Comparison of ENCODE assay signal across 9 cellular contexts in genomic region chr12:71838661-71839060, GRCh38. TPM values are rescaled to one million over a fixed set of nuclear protein-coding genes. Genes with fewer than 3 reads are reported as not detected.
DNase-seq lines count a peak whose midpoint lies in the region; ATAC-seq and TF ChIP-seq lines count a peak whose summit lies in the region.
"Had no signal": no experiment of that assay in that cellular context is flagged by ENCODE, and none has a peak within 500 bp of the region (broad histone marks: within the 10 kb centered on the region; RNA-seq: fewer than 3 reads in every experiment).

No MANE protein-coding gene starts in this region.

- peak overlapping the region; percentile 94 for H3K27ac Mint-ChIP-seq in activated CD4-positive, alpha-beta T cell treated with anti-CD3 and anti-CD28 coated beads, Interleukin-2, amount 10 ng/mL, durations not matched to agents 24 days and 14 days
- H3K27ac Mint-ChIP-seq in activated naive CD8-positive, alpha-beta T cell treated with anti-CD3 and anti-CD28 coated beads, Interleukin-2, amount 10 ng/mL, durations not matched to agents 7 days and 5 days = peak overlapping the region; percentile 94

- ATAC-seq in activated naive CD8-positive, alpha-beta T cell treated with anti-CD3 and anti-CD28 coated beads, Interleukin-2, amount 10 ng/mL, durations not matched to agents 7 days and 5 days (ENCODE audit: low read depth) = no peak
- ATAC-seq in left lung (no peak), HG03045 (IDR thresholded peaks at IDR 0.05; ENCODE audit: unreplicated experiment) (no peak), GM18498 (IDR thresholded peaks at IDR 0.05; ENCODE audit: unreplicated experiment) (no peak)

- no peak for TF ChIP-seq CTCF in left lung (IDR thresholded peaks at IDR 0.05)

- POLR2A ChIA-PET in activated naive CD8-positive, alpha-beta T cell treated with anti-CD3 and anti-CD28 coated beads, Interleukin-2, amount 10 ng/mL, durations not matched to agents 7 days and 5 days (lab: Charles Lee) = interaction anchor here (1.1 to 2.4 kb wide), 4 partner anchors 40 to 176 kb away, joined by 3 to 8 read pairs (median 4); partner anchors contain the start of genes RAB21 and THAP2

- peaks cover 2% of the 10 kb centered on the region for H3K27me3 Mint-ChIP-seq in activated CD4-positive, alpha-beta T cell treated with anti-CD3 and anti-CD28 coated beads, Interleukin-2, amount 10 ng/mL, durations not matched to agents 24 days and 14 days
- no peaks in the 10 kb centered on the region for H3K27me3 Mint-ChIP-seq in activated naive CD8-positive, alpha-beta T cell treated with anti-CD3 and anti-CD28 coated beads, Interleukin-2, amount 10 ng/mL, durations not matched to agents 7 days and 5 days

- H3K4me3 ChIP-seq in left lung = peak overlapping the region; percentile 51 to 84

- H3K27me3 ChIP-seq in left lung = no peaks in the 10 kb centered on the region

- H3K36me3 ChIP-seq in left lung = no peaks in the 10 kb centered on the region

- H3K36me3 Mint-ChIP-seq in activated CD4-positive, alpha-beta T cell treated with anti-CD3 and anti-CD28 coated beads, Interleukin-2, amount 10 ng/mL, durations not matched to agents 24 days and 14 days (ENCODE audit: low read depth) = peaks cover 11% of the 10 kb centered on the region
- peaks cover 3% of the 10 kb centered on the region for H3K36me3 Mint-ChIP-seq in activated naive CD8-positive, alpha-beta T cell treated with anti-CD3 and anti-CD28 coated beads, Interleukin-2, amount 10 ng/mL, durations not matched to agents 7 days and 5 days

- intact Hi-C loops in activated CD4-positive, alpha-beta T cell treated with anti-CD3 and anti-CD28 coated beads, Interleukin-2, amount 10 ng/mL, durations not matched to agents 24 days and 14 days (cut with micrococcal nuclease) = loop anchor here (1.0 to 2.0 kb wide), 4 partner anchors 83 to 175 kb away; partner anchors contain the start of genes TMEM19, TPH2 and ZFC3H1
- intact Hi-C loops in left lung (cut with DNase I) = no loop called here

- no peaks in the 10 kb centered on the region for H3K9me3 ChIP-seq in left lung

- peaks cover 34% of the 10 kb centered on the region for H3K4me1 Mint-ChIP-seq in activated CD4-positive, alpha-beta T cell treated with anti-CD3 and anti-CD28 coated beads, Interleukin-2, amount 10 ng/mL, durations not matched to agents 24 days and 14 days
- H3K4me1 Mint-ChIP-seq in activated naive CD8-positive, alpha-beta T cell treated with anti-CD3 and anti-CD28 coated beads, Interleukin-2, amount 10 ng/mL, durations not matched to agents 7 days and 5 days = peaks cover 16% of the 10 kb centered on the region

- H3K9me3 Mint-ChIP-seq in activated CD4-positive, alpha-beta T cell treated with anti-CD3 and anti-CD28 coated beads, Interleukin-2, amount 10 ng/mL, durations not matched to agents 24 days and 14 days = no peaks in the 10 kb centered on the region
- H3K9me3 Mint-ChIP-seq in activated naive CD8-positive, alpha-beta T cell treated with anti-CD3 and anti-CD28 coated beads, Interleukin-2, amount 10 ng/mL, durations not matched to agents 7 days and 5 days = no peaks in the 10 kb centered on the region

- peak overlapping the region; percentile 98 for H3K4me3 Mint-ChIP-seq in activated CD4-positive, alpha-beta T cell treated with anti-CD3 and anti-CD28 coated beads, Interleukin-2, amount 10 ng/mL, durations not matched to agents 24 days and 14 days
- peak overlapping the region; percentile 88 for H3K4me3 Mint-ChIP-seq in activated naive CD8-positive, alpha-beta T cell treated with anti-CD3 and anti-CD28 coated beads, Interleukin-2, amount 10 ng/mL, durations not matched to agents 7 days and 5 days

- no peak for DNase-seq in activated CD4-positive, alpha-beta T cell treated with anti-CD3 and anti-CD28 coated beads, Interleukin-2, amount 10 ng/mL, durations not matched to agents 24 days and 14 days
- DNase-seq in activated CD4-positive, alpha-beta T cell treated with anti-CD3 and anti-CD28 coated beads, Interleukin-2, amount 50 U/mL, for 4 hours = no peak
- no peak for DNase-seq in activated naive CD8-positive, alpha-beta T cell treated with anti-CD3 and anti-CD28 coated beads, Interleukin-2, amount 10 ng/mL, durations not matched to agents 7 days and 5 days
- DNase-seq in left lung (no peak), MV-4-11 (lab: John Stamatoyannopoulos, UW) (no peak)
- DNase-seq: left colon had no signal

- H3K27ac ChIP-seq in left lung (peak overlapping the region; percentile 95 to 97), temporal lobe (ENCODE audit: low read depth, low read length) (peak overlapping the region; percentile 89)

- peaks cover 7 to 32% of the 10 kb centered on the region in 2 donors for H3K4me1 ChIP-seq in left lung

RNA-seq across cellular contexts. Expression of gene TBC1D15, which starts 0.9 kb away (rescaled TPM):
- 40.9 and 43.2 TPM in 2 replicates for total RNA-seq in activated CD4-positive, alpha-beta T cell treated with anti-CD3 and anti-CD28 coated beads, Interleukin-2, amount 10 ng/mL, durations not matched to agents 24 days and 14 days
- 10 to 100 TPM; 46.7 to 55.7 TPM for total RNA-seq in activated naive CD8-positive, alpha-beta T cell treated with anti-CD3 and anti-CD28 coated beads, Interleukin-2, amount 10 ng/mL, durations not matched to agents 7 days and 5 days
- total RNA-seq in left lung (10 to 100 TPM; 34.9 to 39.6 TPM), temporal lobe (30.5 TPM)
